ENCODE assay signal across 8 cellular contexts in the genomic region with DNA sequence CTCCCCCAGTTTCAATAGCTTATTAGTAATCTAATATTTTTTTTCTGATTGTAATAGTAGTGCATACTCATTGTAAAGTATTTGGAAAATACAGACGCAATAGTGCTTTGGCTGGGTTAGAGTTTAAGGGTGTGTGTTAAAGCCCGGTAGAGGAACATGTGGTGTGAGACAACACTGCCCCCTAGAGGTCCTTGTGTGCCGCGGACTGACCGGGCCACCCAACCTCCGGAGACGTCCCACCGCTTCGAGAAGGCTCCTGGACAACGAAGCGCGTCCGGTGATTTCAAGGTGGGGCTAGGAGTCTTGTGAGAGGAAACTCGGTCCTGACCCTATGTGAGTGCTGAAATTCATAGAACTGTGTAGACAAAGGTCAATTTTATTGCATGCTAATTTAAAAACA.
DNase-seq lines count a peak whose midpoint lies in the region; ATAC-seq and TF ChIP-seq lines count a peak whose summit lies in the region.
"Not testable (repeated sequence)": the region's sequence is repeated elsewhere in the genome, so short reads cannot be mapped to it uniquely, and the experiment has no call there.

No MANE protein-coding gene starts in this region.

- H3K27ac ChIP-seq in DND-41 (ENCODE audit: low read length), result not testable (repeated sequence)

- DNase-seq in DND-41, result peak; percentile 16
- DNase-seq in GM20000 (ENCODE audit: low spot score), result not testable (repeated sequence)
- peak; percentile 1 for DNase-seq in activated T-cell treated with anti-CD3 and anti-CD28 coated beads for 1 hour (ENCODE audit: low read depth)
- peak in 1 of 2 experiments; percentile 47 for DNase-seq in mesothelial cell of epicardium (ENCODE audit: low spot score in 2 of 2, unreplicated experiment in 2 of 2)

- H4K20me1 ChIP-seq in DND-41 (ENCODE audit: insufficient read depth, low read length), result not testable (repeated sequence)

- H2AFZ ChIP-seq in DND-41 (ENCODE audit: low read depth, low read length), result not testable (repeated sequence)

- H3K4me3 ChIP-seq in DND-41 (ENCODE audit: low read depth in 1 of 2, low read length in 2 of 2), result not testable (repeated sequence)

- not testable (repeated sequence) for H3K9ac ChIP-seq in DND-41 (ENCODE audit: low read depth, low read length)

- not testable (repeated sequence) for H3K27ac Mint-ChIP-seq in mesothelial cell of epicardium; stimulated activated memory B cell treated with anti-CD40 and anti-IgM and Interleukin-4, amounts not matched to agents 10 μg/mL and 1 μg/mL and 100 μg/mL, for 72 hours

- ATAC-seq in DND-41 (ENCODE audit: insufficient read depth, low read depth) (peak; percentile 91), HG02884 (IDR thresholded peaks at IDR 0.05; ENCODE audit: unreplicated experiment) (peak; percentile 81), HG03571 (IDR thresholded peaks at IDR 0.05; ENCODE audit: unreplicated experiment) (peak; percentile 66), esophagus mucosa (peak; percentile 91)
- peak; percentile 80 for ATAC-seq in stimulated activated memory B cell treated with anti-CD40 and anti-IgM and Interleukin-4, amounts not matched to agents 10 μg/mL and 1 μg/mL and 100 μg/mL, for 72 hours

- not testable (repeated sequence) for H3K4me3 Mint-ChIP-seq in mesothelial cell of epicardium; stimulated activated memory B cell treated with anti-CD40 and anti-IgM and Interleukin-4, amounts not matched to agents 10 μg/mL and 1 μg/mL and 100 μg/mL, for 72 hours

- H3K36me3 ChIP-seq in DND-41 (ENCODE audit: insufficient read depth, low read length), result not testable (repeated sequence)

- H3K27me3 Mint-ChIP-seq in mesothelial cell of epicardium (ENCODE audit: low read depth); stimulated activated memory B cell treated with anti-CD40 and anti-IgM and Interleukin-4, amounts not matched to agents 10 μg/mL and 1 μg/mL and 100 μg/mL, for 72 hours: not testable (repeated sequence)

- H3K27me3 ChIP-seq in DND-41 (ENCODE audit: insufficient read depth, low read length, poor library complexity), result not testable (repeated sequence)

- not testable (repeated sequence) for H3K36me3 Mint-ChIP-seq in mesothelial cell of epicardium; stimulated activated memory B cell treated with anti-CD40 and anti-IgM and Interleukin-4, amounts not matched to agents 10 μg/mL and 1 μg/mL and 100 μg/mL, for 72 hours

- not testable (repeated sequence) for H3K4me1 ChIP-seq in DND-41 (ENCODE audit: insufficient read depth, low read length)

- TF ChIP-seq CTCF in DND-41 (IDR thresholded peaks at IDR 0.05; ENCODE audit: borderline replicate concordance, extremely low read depth, low read length, poor library complexity, severe bottlenecking), result peak; percentile 16
- peak; percentile 5 for TF ChIP-seq CTCF in GM20000 (IDR thresholded peaks at IDR 0.05; ENCODE audit: extremely low read depth, missing control alignments)
- TF ChIP-seq CTCF in mesothelial cell of epicardium (IDR thresholded peaks at IDR 0.05; ENCODE audit: unreplicated experiment), result peak; percentile 22

- H3K4me2 ChIP-seq in DND-41 (ENCODE audit: insufficient read depth, low read length), result not testable (repeated sequence)

- H3K9me3 Mint-ChIP-seq in mesothelial cell of epicardium; stimulated activated memory B cell treated with anti-CD40 and anti-IgM and Interleukin-4, amounts not matched to agents 10 μg/mL and 1 μg/mL and 100 μg/mL, for 72 hours: not testable (repeated sequence)

- not testable (repeated sequence) for H3K4me1 Mint-ChIP-seq in mesothelial cell of epicardium; stimulated activated memory B cell treated with anti-CD40 and anti-IgM and Interleukin-4, amounts not matched to agents 10 μg/mL and 1 μg/mL and 100 μg/mL, for 72 hours

- not testable (repeated sequence) for H3K9me3 ChIP-seq in DND-41 (ENCODE audit: insufficient read depth, low read length, severe bottlenecking)

- not testable (repeated sequence) for H3K79me2 ChIP-seq in DND-41 (ENCODE audit: insufficient read depth, low read length)
